8 cellular contexts compared by ENCODE assay signal in the genomic region with DNA sequence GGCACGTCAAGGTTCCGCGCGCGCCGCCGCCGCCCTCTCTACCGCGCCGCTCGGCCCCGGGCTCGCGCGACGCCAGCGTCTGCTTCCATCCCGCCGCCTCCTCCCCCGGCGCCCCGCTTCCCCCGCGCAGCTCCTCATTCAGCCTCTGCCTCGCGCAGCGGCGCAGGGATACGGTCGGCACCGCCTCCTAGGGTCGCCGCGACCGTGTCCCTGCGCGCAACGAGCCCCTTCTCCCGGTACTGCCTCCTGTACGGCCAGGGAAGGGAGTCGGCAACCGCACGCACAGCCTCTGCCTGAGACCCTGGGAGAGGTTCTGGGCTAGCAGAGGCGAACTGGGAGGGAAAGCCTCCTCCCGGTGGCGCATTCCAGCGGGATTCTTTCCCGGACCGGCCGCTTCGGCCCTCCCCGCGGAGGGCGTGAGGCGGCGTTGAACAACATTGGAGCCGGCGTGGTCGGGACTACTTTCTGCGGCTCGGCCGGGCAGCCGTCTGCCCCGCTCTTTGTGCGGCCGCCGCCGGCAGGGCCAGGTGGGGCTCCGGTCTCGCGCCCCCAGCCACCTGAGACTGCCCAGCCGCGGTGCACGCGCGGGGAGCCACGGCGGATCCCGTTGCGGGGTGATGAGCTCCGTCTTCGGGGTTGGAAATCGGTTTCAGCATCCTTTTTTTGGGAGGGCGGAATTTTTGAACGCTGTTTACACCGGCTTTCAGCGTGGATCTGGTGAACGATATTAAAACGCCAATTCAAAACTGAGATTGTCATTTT. TPM values are rescaled to one million over a fixed set of nuclear protein-coding genes. Genes with fewer than 3 reads are reported as not detected.
DNase-seq lines count a peak whose midpoint lies in the region; ATAC-seq and TF ChIP-seq lines count a peak whose summit lies in the region.

A gene (minus strand): TSS at position 172 of the 762 bp plus-strand sequence. CDS start 309 bp downstream, outside the sequence.

- TF ChIP-seq POLR2A in vagina (IDR thresholded peaks at IDR 0.05): peak in 1 of 2 donors; percentile 65

- H3K4me1 ChIP-seq in vagina: peaks cover 33% of the 10 kb centered on the region

- no peak for TF ChIP-seq CTCF in GM13976 (IDR thresholded peaks at IDR 0.05; ENCODE audit: borderline replicate concordance, control extremely low read depth, extremely low read depth, insufficient read depth, missing control alignments)
- TF ChIP-seq CTCF in vagina (IDR thresholded peaks at IDR 0.05): no peak

- peak within 1 kb of the TSS; percentile 68 to 96 for H3K4me3 ChIP-seq in vagina

- DNase-seq in GM13976 (ENCODE audit: low spot score) (peak; percentile 92), NCI-H1694 (lab: John Stamatoyannopoulos, UW) (peak; percentile 76), T1000 (lab: John Stamatoyannopoulos, UW) (peak; percentile 89), astrocyte of the hippocampus (ENCODE audit: low read depth, low spot score) (peak; percentile 98), hippocampal formation (lab: John Stamatoyannopoulos, UW) (peak; percentile 81 to 95), renal cortical epithelial cell (ENCODE audit: low read depth) (peak; percentile 58), vagina (ENCODE audit: extremely low spot score in 2 of 2) (peak in 1 of 2 donors; percentile 90)

- intact Hi-C loops in vagina (cut with DNase I): no loop called here

- peak; percentile 75 for ATAC-seq in HG02884 (IDR thresholded peaks at IDR 0.05; ENCODE audit: unreplicated experiment)

- H3K27ac ChIP-seq in vagina: peak within 1 kb of the TSS; percentile 95

- no peaks in the 10 kb centered on the region for H3K27me3 ChIP-seq in vagina

- in situ Hi-C loops in GM13976 (cut with MboI; ENCODE audit: low sequenced_read_pairs, unreplicated experiment): no loop called here

- no peaks in the 10 kb centered on the region for H3K9me3 ChIP-seq in vagina

- H3K36me3 ChIP-seq in vagina: no peaks in the 10 kb centered on the region

RNA-seq across cellular contexts. Expression of the gene that starts here (rescaled TPM):
- total RNA-seq in renal cortical epithelial cell (25.9 and 79.1 TPM in 2 replicates), vagina (71.0 TPM)
